In the genomic region with DNA sequence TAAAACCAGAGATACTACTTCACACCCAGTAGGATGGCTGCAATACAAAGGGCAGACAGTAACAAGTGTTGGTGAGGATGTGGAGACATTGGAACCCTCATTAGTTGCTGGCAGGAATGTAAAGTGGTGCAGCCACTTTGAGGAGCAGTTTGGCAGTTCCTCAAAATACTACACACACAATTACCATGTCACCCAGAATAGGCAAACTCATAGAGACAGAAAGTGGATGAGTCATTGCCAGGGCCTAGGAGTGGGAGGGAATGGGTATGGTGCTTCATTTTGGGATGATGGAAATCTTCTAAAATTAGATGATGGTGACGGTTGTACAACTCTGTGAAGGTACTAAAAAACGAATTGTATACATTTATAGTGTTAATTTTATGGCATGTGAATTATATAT, we compare ENCODE assay signal across 20 cellular contexts. TPM values are rescaled to one million over a fixed set of nuclear protein-coding genes. Genes with fewer than 3 reads are reported as not detected.
A peak's percentile ranks its signal among the peaks of the same experiment; 100 is the strongest.
DNase-seq lines count a peak whose midpoint lies in the region; ATAC-seq and TF ChIP-seq lines count a peak whose summit lies in the region.
"Had no signal": no experiment of that assay in that cellular context is flagged by ENCODE, and none has a peak within 500 bp of the region (broad histone marks: within the 10 kb centered on the region; RNA-seq: fewer than 3 reads in every experiment).

No MANE protein-coding gene starts in this region.

- H3K36me3 ChIP-seq in psoas muscle (ENCODE audit: insufficient read depth in 1 of 2, low read depth in 1 of 2) (peaks cover 0 to 27% of the 10 kb centered on the region in 2 donors), H7 (replicated peaks; ENCODE audit: control insufficient read depth, insufficient read depth, low read length) (no peaks in the 10 kb centered on the region; the same call in 1 of the 2 replicates)
- H3K36me3 ChIP-seq: MG63 had no signal

- peak; percentile 71 for ATAC-seq in activated T-helper 17 cell treated with anti-CD3 and anti-CD28 coated beads, Interleukin-2, amount 50 U/mL, for 72 hours (replicated peaks)
- ATAC-seq in psoas muscle (peak in 3 of 4 donors; percentile 48 to 72 (median 66)), HG03571 (IDR thresholded peaks at IDR 0.05; ENCODE audit: unreplicated experiment) (no peak)
- ATAC-seq: activated T-cell treated with anti-CD3 and anti-CD28 coated beads, Interleukin-2, amount 50 U/mL, for 4 hours; stimulated activated memory B cell treated with anti-CD40 and anti-IgM and Interleukin-4, amounts not matched to agents 10 μg/mL and 1 μg/mL and 100 μg/mL, for 72 hours had no signal

- H3K4me1 ChIP-seq in psoas muscle: no peaks in the 10 kb centered on the region
- H3K4me1 ChIP-seq: heart right ventricle, transverse colon had no signal

- no peaks in the 10 kb centered on the region for H3K9me3 ChIP-seq in psoas muscle
- H3K9me3 ChIP-seq: heart right ventricle, MG63, transverse colon had no signal

- H3K27me3 ChIP-seq in psoas muscle (ENCODE audit: insufficient read depth in 3 of 3, low read length in 2 of 3) (no peaks in the 10 kb centered on the region), H7 (ENCODE audit: control insufficient read depth, insufficient read depth, low read length) (no peaks in the 10 kb centered on the region)
- H3K27me3 ChIP-seq: cardiac muscle cell, heart right ventricle, MG63, transverse colon had no signal

- intact Hi-C loops in psoas muscle (cut with DNase I): no loop called here

- H3K27ac Mint-ChIP-seq in activated T-helper 17 cell treated with anti-CD3 and anti-CD28 coated beads, Interleukin-2, amount 50 U/mL, for 72 hours: no peak overlapping the region
- H3K27ac Mint-ChIP-seq: stimulated activated memory B cell treated with anti-CD40 and anti-IgM and Interleukin-4, amounts not matched to agents 10 μg/mL and 1 μg/mL and 100 μg/mL, for 72 hours had no signal

- H3K4me3 ChIP-seq in psoas muscle (no peak overlapping the region), H7 (ENCODE audit: insufficient read depth, low read depth, low read length) (no peak overlapping the region)
- H3K4me3 ChIP-seq: cardiac muscle cell, heart right ventricle, MG63, transverse colon had no signal

- TF ChIP-seq CTCF in psoas muscle (IDR thresholded peaks at IDR 0.05): no peak

- H3K36me3 Mint-ChIP-seq in activated T-helper 17 cell treated with anti-CD3 and anti-CD28 coated beads, Interleukin-2, amount 50 U/mL, for 72 hours (ENCODE audit: low read depth): peaks cover 51% of the 10 kb centered on the region

- no peak overlapping the region for H3K27ac ChIP-seq in psoas muscle
- H3K27ac ChIP-seq: cardiac muscle cell, heart right ventricle, transverse colon had no signal

- no peaks in the 10 kb centered on the region for H3K9me3 Mint-ChIP-seq in activated T-helper 17 cell treated with anti-CD3 and anti-CD28 coated beads, Interleukin-2, amount 50 U/mL, for 72 hours
- H3K9me3 Mint-ChIP-seq: activated T-cell treated with anti-CD3 and anti-CD28 coated beads, Interleukin-2, amount 50 U/mL, for 4 hours; stimulated activated memory B cell treated with anti-CD40 and anti-IgM and Interleukin-4, amounts not matched to agents 10 μg/mL and 1 μg/mL and 100 μg/mL, for 72 hours had no signal

- peak; percentile 1 for DNase-seq in DMS79 treated with DMSO at 0.1 percent for 48 hours (lab: John Stamatoyannopoulos, UW)
- DNase-seq in DMS79 (lab: John Stamatoyannopoulos, UW): no peak
- DNase-seq in KBM-7: peak; percentile 25
- no peak for DNase-seq in psoas muscle
- DNase-seq in H7: no peak
- DNase-seq in retina: no peak
- DNase-seq: 8988T; activated CD4-positive, alpha-beta T cell treated with anti-CD3 and anti-CD28 coated beads, Interleukin-2, amount 50 U/mL, for 48 hours; activated T-cell treated with anti-CD3 and anti-CD28 coated beads, Interleukin-2, amount 50 U/mL, for 4 hours; heart right ventricle; MG63; NCI-H2107; NCI-H526 treated with DMSO at 0.1 percent for 48 hours; RPMI8226; transverse colon had no signal

- H3K4me1 Mint-ChIP-seq in activated T-helper 17 cell treated with anti-CD3 and anti-CD28 coated beads, Interleukin-2, amount 50 U/mL, for 72 hours: peaks cover 13% of the 10 kb centered on the region
- H3K4me1 Mint-ChIP-seq: CD14-positive monocyte; stimulated activated memory B cell treated with anti-CD40 and anti-IgM and Interleukin-4, amounts not matched to agents 10 μg/mL and 1 μg/mL and 100 μg/mL, for 72 hours had no signal

- H3K27me3 Mint-ChIP-seq in activated T-helper 17 cell treated with anti-CD3 and anti-CD28 coated beads, Interleukin-2, amount 50 U/mL, for 72 hours: no peaks in the 10 kb centered on the region
- H3K27me3 Mint-ChIP-seq: stimulated activated memory B cell treated with anti-CD40 and anti-IgM and Interleukin-4, amounts not matched to agents 10 μg/mL and 1 μg/mL and 100 μg/mL, for 72 hours had no signal

- 62 to 83% (median 75%) methylated on average over 2 of the region's 2 CpGs for WGBS in psoas muscle, 3 donors

- no peak overlapping the region for H3K4me3 Mint-ChIP-seq in activated T-helper 17 cell treated with anti-CD3 and anti-CD28 coated beads, Interleukin-2, amount 50 U/mL, for 72 hours
- H3K4me3 Mint-ChIP-seq: activated T-cell treated with anti-CD3 and anti-CD28 coated beads, Interleukin-2, amount 50 U/mL, for 4 hours; CD14-positive monocyte; stimulated activated memory B cell treated with anti-CD40 and anti-IgM and Interleukin-4, amounts not matched to agents 10 μg/mL and 1 μg/mL and 100 μg/mL, for 72 hours had no signal

- in situ Hi-C loops in KBM-7 (cut with MboI; ENCODE audit: low pct_unique_long_range_greater_than_20kb, low sequenced_read_pairs): no loop called here

RNA-seq across cellular contexts. Expression of gene ATP9B, which starts 54.8 kb away (rescaled TPM):
- 10 to 100 TPM; 23.3 to 29.4 TPM for total RNA-seq in activated T-helper 17 cell treated with anti-CD3 and anti-CD28 coated beads, Interleukin-2, amount 50 U/mL, for 72 hours
- total RNA-seq in psoas muscle: 10 to 100 TPM in 3 of 4 donors, 1 to 10 TPM in 1; 9.8 to 22.1 (median 14.4) TPM
- 1 to 10 TPM; 5.0 to 8.7 (median 8.6) TPM for polyA plus RNA-seq in psoas muscle
- total RNA-seq in H7 (2014; rRNA removed; shearing (Covaris generic)): 8.0 and 10.1 TPM in 2 replicates

Comparison
In these comparisons a context has a peak if more than half of its experiments do, and no peak if none do; other contexts are left out.
1. DNase-seq: peak in DMS79 treated with DMSO at 0.1 percent for 48 hours (single experiment) and KBM-7 (single experiment); none in DMS79 (single experiment), psoas muscle (0 of 2), H7 (single experiment) and retina (single experiment).